8 cellular contexts compared by ENCODE assay signal in genomic region chr10:26479766-26480492, GRCh38. TPM values are rescaled to one million over a fixed set of nuclear protein-coding genes. Genes with fewer than 3 reads are reported as not detected.
DNase-seq lines count a peak whose midpoint lies in the region; ATAC-seq, FAIRE-seq and TF ChIP-seq lines count a peak whose summit lies in the region.

No MANE protein-coding gene starts in this region.

- peak overlapping the region; percentile 84 to 98 (median 92) for H3K27ac Mint-ChIP-seq in CD8-positive, alpha-beta memory T cell

- no peak overlapping the region for H3K27ac ChIP-seq in CD8-positive, alpha-beta memory T cell (ENCODE audit: low read depth, low read length)
- H3K27ac ChIP-seq in esophagus squamous epithelium, result peak overlapping the region in 3 of 4 donors; percentile 10 to 59 (median 40)

- POLR2A ChIA-PET in CD8-positive, alpha-beta memory T cell (lab: Charles Lee), result interaction anchor here (0.6 kb wide), 3 partner anchors 23 to 188 kb away, joined by 3 to 6 read pairs (median 4); no protein-coding TSS in a partner anchor

- DNase-seq in CD8-positive, alpha-beta memory T cell, result peak in 3 of 5 donors; percentile 43 to 70 (median 64)
- peak; percentile 74 for DNase-seq in NOMO-1 treated with DMSO at 0.1 percent for 48 hours (lab: John Stamatoyannopoulos, UW; ENCODE audit: unreplicated experiment)
- DNase-seq in esophagus squamous epithelium (lab: John Stamatoyannopoulos, UW), result no peak
- no peak for DNase-seq in EL
- DNase-seq in cerebellar cortex (ENCODE audit: low spot score), result no peak
- no peak for DNase-seq in RCC 7860 (ENCODE audit: low spot score)
- no peak for DNase-seq in NCI-H1694 treated with DMSO at 0.1 percent for 48 hours (lab: John Stamatoyannopoulos, UW)

- no peak for TF ChIP-seq POLR2A in esophagus squamous epithelium (IDR thresholded peaks at IDR 0.05)

- FAIRE-seq in RCC 7860 (lab: Jason Lieb, UNC), result no peak

- peak overlapping the region; percentile 27 for H3K4me3 ChIP-seq in CD8-positive, alpha-beta memory T cell (ENCODE audit: low read length)
- no peak overlapping the region for H3K4me3 ChIP-seq in esophagus squamous epithelium

- ATAC-seq in GM21528 (IDR thresholded peaks at IDR 0.05; ENCODE audit: low FRiP score, unreplicated experiment), result peak; percentile 46

- intact Hi-C loops in esophagus squamous epithelium (cut with DNase I), result no loop called here

- H3K4me1 Mint-ChIP-seq in CD8-positive, alpha-beta memory T cell, result peaks cover 67 to 87% (median 83%) of the 10 kb centered on the region in 3 donors

- no peak for TF ChIP-seq CTCF in esophagus squamous epithelium (IDR thresholded peaks at IDR 0.05)

- WGBS in esophagus squamous epithelium, 2 donors, result 55 to 57% methylated on average over 4 to 6 of the region's 6 CpGs

- H3K27me3 ChIP-seq in CD8-positive, alpha-beta memory T cell (ENCODE audit: insufficient read depth, low read length, poor library complexity, severe bottlenecking), result no peaks in the 10 kb centered on the region
- H3K27me3 ChIP-seq in esophagus squamous epithelium, result no peaks in the 10 kb centered on the region

- H3K36me3 ChIP-seq in CD8-positive, alpha-beta memory T cell (ENCODE audit: insufficient read depth, low read length), result peaks cover 4% of the 10 kb centered on the region
- no peaks in the 10 kb centered on the region for H3K36me3 ChIP-seq in esophagus squamous epithelium

- CTCF ChIA-PET in CD8-positive, alpha-beta memory T cell (lab: Charles Lee), result interaction anchor here (0.9 to 1.4 kb wide), 5 partner anchors 9 to 41 kb away, joined by 3 to 4 read pairs (median 3); no protein-coding TSS in a partner anchor

- peak overlapping the region; percentile 9 to 87 (median 73) for H3K4me3 Mint-ChIP-seq in CD8-positive, alpha-beta memory T cell

- no peaks in the 10 kb centered on the region for H3K27me3 Mint-ChIP-seq in CD8-positive, alpha-beta memory T cell

- no peaks in the 10 kb centered on the region for H3K9me3 Mint-ChIP-seq in CD8-positive, alpha-beta memory T cell

- no peaks in the 10 kb centered on the region for H3K9me3 ChIP-seq in CD8-positive, alpha-beta memory T cell (ENCODE audit: low read length)
- H3K9me3 ChIP-seq in esophagus squamous epithelium, result no peaks in the 10 kb centered on the region

- peaks cover 90% of the 10 kb centered on the region for H3K4me1 ChIP-seq in CD8-positive, alpha-beta memory T cell (ENCODE audit: insufficient read depth, low read length)
- peaks cover 0 to 18% (median 0%) of the 10 kb centered on the region in 3 donors for H3K4me1 ChIP-seq in esophagus squamous epithelium

- H3K36me3 Mint-ChIP-seq in CD8-positive, alpha-beta memory T cell, result peaks cover 3 to 27% (median 8%) of the 10 kb centered on the region in 3 donors

RNA-seq across cellular contexts. Expression of gene APBB1IP, which starts 41.8 kb away (rescaled TPM):
- 10 to 100 TPM; 47.7 to 48.9 TPM for total RNA-seq in CD8-positive, alpha-beta memory T cell
- polyA plus RNA-seq in CD8-positive, alpha-beta memory T cell, result 72.3 TPM
- total RNA-seq in esophagus squamous epithelium, result 1 to 10 TPM in 3 of 4 donors, under 1 TPM in 1; 0.45 to 5.5 (median 1.7) TPM

Comparison
In these comparisons a context has a peak if more than half of its experiments do, and no peak if none do; other contexts are left out.
1. DNase-seq: peak in CD8-positive, alpha-beta memory T cell (3 of 5) and NOMO-1 treated with DMSO at 0.1 percent for 48 hours (single experiment); none in esophagus squamous epithelium (single experiment), EL (single experiment), cerebellar cortex (single experiment), RCC 7860 (single experiment) and NCI-H1694 treated with DMSO at 0.1 percent for 48 hours (single experiment).
2. RNA of gene APBB1IP, which starts 41.8 kb away (total RNA-seq): 47.7 to 48.9 TPM in CD8-positive, alpha-beta memory T cell; 0.45 to 5.5 TPM in esophagus squamous epithelium; every median in the first group is over 4 times any median in the second.